ENCODE assay signal across 8 cellular contexts in genomic region chr12:51868821-51869489, GRCh38. TPM values are rescaled to one million over a fixed set of nuclear protein-coding genes. Genes with fewer than 3 reads are reported as not detected.
DNase-seq lines count a peak whose midpoint lies in the region; ATAC-seq and TF ChIP-seq lines count a peak whose summit lies in the region.

No MANE protein-coding gene starts in this region.

- H3K27me3 ChIP-seq in AG04450 (ENCODE audit: control insufficient read depth, insufficient read depth, low read length), result peaks cover 17% of the 10 kb centered on the region
- H3K27me3 ChIP-seq in esophagus (ENCODE audit: control insufficient read depth in 1 of 2, insufficient read depth in 2 of 2, low read length in 2 of 2), result peaks cover 0 to 6% of the 10 kb centered on the region in 2 donors
- peaks cover 16% of the 10 kb centered on the region for H3K27me3 ChIP-seq in neural cell (ENCODE audit: insufficient read depth, low read depth, low read length)

- CTCF ChIA-PET in AG04450 (lab: Charles Lee), result interaction anchor here (0.6 to 1.2 kb wide), 2 partner anchors 168 to 448 kb away, joined by 3 to 4 read pairs; no protein-coding TSS in a partner anchor

- H3K9me3 Mint-ChIP-seq in activated T-cell treated with anti-CD3 and anti-CD28 coated beads, Interleukin-2, amount 50 U/mL, for 24 hours, result no peaks in the 10 kb centered on the region

- H3K79me2 ChIP-seq in neural cell (replicated peaks; ENCODE audit: insufficient read depth, low read length), result no peaks in the 10 kb centered on the region

- H3K27ac Mint-ChIP-seq in activated T-cell treated with anti-CD3 and anti-CD28 coated beads, Interleukin-2, amount 50 U/mL, for 24 hours, result no peak overlapping the region

- no peak overlapping the region for H3K4me3 Mint-ChIP-seq in activated T-cell treated with anti-CD3 and anti-CD28 coated beads, Interleukin-2, amount 50 U/mL, for 24 hours

- H3K4me3 ChIP-seq in AG04450 (ENCODE audit: low read depth, low read length) (peak overlapping the region; percentile 51), esophagus (ENCODE audit: low read depth in 1 of 2, low read length in 2 of 2) (peak overlapping the region; percentile 7 to 18), neural cell (ENCODE audit: low read length) (peak overlapping the region; percentile 56)

- TF ChIP-seq EP300 in neural cell (conservative IDR thresholded peaks at IDR 0.05; ENCODE audit: poor library complexity, severe bottlenecking), result no peak

- ATAC-seq in GM21619 (IDR thresholded peaks at IDR 0.05; ENCODE audit: unreplicated experiment), result no peak

- whole genome bisulfite sequencing in esophagus, 2 donors, result 5% methylated on average over 62 to 67 of the region's 67 CpGs

- H3K4me1 Mint-ChIP-seq in activated T-cell treated with anti-CD3 and anti-CD28 coated beads, Interleukin-2, amount 50 U/mL, for 24 hours (ENCODE audit: low read depth), result peaks cover 21% of the 10 kb centered on the region

- H4K20me1 ChIP-seq in neural cell (ENCODE audit: insufficient read depth), result no peaks in the 10 kb centered on the region

- H3K36me3 Mint-ChIP-seq in activated T-cell treated with anti-CD3 and anti-CD28 coated beads, Interleukin-2, amount 50 U/mL, for 24 hours (ENCODE audit: low read depth), result no peaks in the 10 kb centered on the region

- no peaks in the 10 kb centered on the region for H3K9me2 ChIP-seq in neural cell (ENCODE audit: insufficient read depth, low read length)

- no peak overlapping the region for H2AFZ ChIP-seq in neural cell (ENCODE audit: low read depth, low read length)

- H3K4me1 ChIP-seq in esophagus (ENCODE audit: control insufficient read depth in 2 of 2, insufficient read depth in 2 of 2, low read length in 1 of 2), result peaks cover 0 to 4% of the 10 kb centered on the region in 2 donors

- H3K9ac ChIP-seq in neural cell (ENCODE audit: low read length), result peak overlapping the region; percentile 34

- in situ Hi-C loops in KBM-7 (cut with MboI; ENCODE audit: low pct_unique_long_range_greater_than_20kb, low sequenced_read_pairs), result no loop called here

- no peaks in the 10 kb centered on the region; the same call in 1 of the 2 replicates for H3K9me3 ChIP-seq in AG04450 (ENCODE audit: control insufficient read depth, insufficient read depth, low read length)
- peaks cover 0 to 2% of the 10 kb centered on the region in 2 donors for H3K9me3 ChIP-seq in esophagus (ENCODE audit: control insufficient read depth in 2 of 2, insufficient read depth in 1 of 2, low read depth in 1 of 2, low read length in 1 of 2)
- no peaks in the 10 kb centered on the region for H3K9me3 ChIP-seq in neural cell (ENCODE audit: low read length)

- H3F3A ChIP-seq in neural cell (ENCODE audit: insufficient read depth, low read length, poor library complexity, severe bottlenecking), result no peaks in the 10 kb centered on the region

- TF ChIP-seq RAD21 in neural cell (conservative IDR thresholded peaks at IDR 0.05), result no peak

- DNase-seq in AG04450 (ENCODE audit: low read depth, low spot score), result no peak
- peak; percentile 32 for DNase-seq in KBM-7
- no peak for DNase-seq in GOT3 (lab: John Stamatoyannopoulos, UW)
- DNase-seq in activated T-cell treated with anti-CD3 and anti-CD28 coated beads, Interleukin-2, amount 50 U/mL, for 24 hours, result no peak
- no peak for DNase-seq in HT-29 (ENCODE audit: low spot score)

- H3K27ac ChIP-seq in AG04450 (ENCODE audit: low read depth, low read length), result no peak overlapping the region
- H3K27ac ChIP-seq in esophagus (ENCODE audit: low read depth in 2 of 2, low read length in 1 of 2), result no peak overlapping the region
- H3K27ac ChIP-seq in neural cell (ENCODE audit: low read length), result no peak overlapping the region

- H3K27me3 Mint-ChIP-seq in activated T-cell treated with anti-CD3 and anti-CD28 coated beads, Interleukin-2, amount 50 U/mL, for 24 hours, result peaks cover 63% of the 10 kb centered on the region

- H3K36me3 ChIP-seq in esophagus (ENCODE audit: control insufficient read depth in 2 of 2, insufficient read depth in 2 of 2, low read length in 1 of 2) (no peaks in the 10 kb centered on the region), neural cell (ENCODE audit: insufficient read depth, low read length) (no peaks in the 10 kb centered on the region)

- no peak overlapping the region for H3K4me2 ChIP-seq in neural cell (ENCODE audit: low read length)

- TF ChIP-seq CTCF in AG04450 (IDR thresholded peaks at IDR 0.05; ENCODE audit: low read depth, low read length) (no peak), neural cell (IDR thresholded peaks at IDR 0.05; ENCODE audit: poor library complexity, severe bottlenecking) (peak; percentile 20)

- POLR2A ChIA-PET in AG04450 (lab: Yijun Ruan, JAX), result interaction anchor here (0.6 to 1.0 kb wide), 3 partner anchors 141 to 433 kb away, joined by 3 to 4 read pairs (median 3); no protein-coding TSS in a partner anchor

TF ChIP-seq in neural cell, 6 proteins besides CTCF, POLR2A, EP300 and RAD21:
- TF ChIP-seq MXI1 (conservative IDR thresholded peaks at IDR 0.05; ENCODE audit: poor library complexity, severe bottlenecking) (no peak), POLR2AphosphoS5 (IDR thresholded peaks at IDR 0.05) (no peak), EZH2 (IDR thresholded peaks at IDR 0.05; ENCODE audit: borderline replicate concordance, insufficient read depth, low read length, poor library complexity, severe bottlenecking) (no peak), TAF1 (IDR thresholded peaks at IDR 0.05; ENCODE audit: low read depth) (no peak), REST (IDR thresholded peaks at IDR 0.05; ENCODE audit: borderline replicate concordance) (no peak), SMC3 (conservative IDR thresholded peaks at IDR 0.05; ENCODE audit: poor library complexity) (no peak)
TF ChIP-seq in neural cell: peak in this region for 0.

RNA-seq across cellular contexts. Expression of gene ANKRD33, which starts 18.9 kb away (rescaled TPM):
- polyA plus RNA-seq in AG04450 (2011; rRNA removed) (not detected in 2 replicates), esophagus (not detected), neural cell (not detected in 2 replicates)
- 0.09 TPM in 1 of 2 replicates, not detected in the other for polyA minus RNA-seq in AG04450 (2011; rRNA and poly(A)+ RNA removed)
- polyA minus RNA-seq in neural cell, result not detected in 2 replicates
- total RNA-seq in HT-29 (2014; rRNA removed; shearing (Covaris generic)), result not detected in 2 replicates

RNA-seq across cellular contexts. Expression of gene FIGNL2, which starts 20.4 kb away (rescaled TPM):
- polyA plus RNA-seq in AG04450 (2011; rRNA removed), result 0.22 and 0.26 TPM in 2 replicates
- 0.74 and 1.3 TPM in 2 replicates for polyA minus RNA-seq in AG04450 (2011; rRNA and poly(A)+ RNA removed)
- under 1 TPM; 0.06 to 0.08 TPM for polyA plus RNA-seq in esophagus
- polyA plus RNA-seq in neural cell, result 0.06 and 0.21 TPM in 2 replicates
- 0.49 and 0.58 TPM in 2 replicates for polyA minus RNA-seq in neural cell
- not detected in 2 replicates for total RNA-seq in HT-29 (2014; rRNA removed; shearing (Covaris generic))

RNA-seq across cellular contexts. Expression of gene ACVRL1, which starts 38.3 kb away (rescaled TPM):
- polyA plus RNA-seq in AG04450 (2011; rRNA removed) (11.1 and 13.4 TPM in 2 replicates), esophagus (1 to 10 TPM; 3.4 to 5.2 TPM), neural cell (not detected in 2 replicates)
- 22.7 and 24.7 TPM in 2 replicates for polyA minus RNA-seq in AG04450 (2011; rRNA and poly(A)+ RNA removed)
- not detected in 2 replicates for polyA minus RNA-seq in neural cell
- total RNA-seq in HT-29 (2014; rRNA removed; shearing (Covaris generic)), result not detected in 2 replicates
